ENCODE assay signal across 21 cellular contexts in genomic region chr6:79861023-79861422, GRCh38.
"Had no signal": no experiment of that assay in that cellular context is flagged by ENCODE, and none has a peak within 500 bp of the region (broad histone marks: within the 10 kb centered on the region; RNA-seq: fewer than 3 reads in every experiment).

No MANE protein-coding gene starts in this region.

- DNase-seq: activated CD4-positive, alpha-beta memory T cell treated with anti-CD3 and anti-CD28 coated beads, Interleukin-2, amount 10 ng/mL, durations not matched to agents 7 days and 5 days; activated CD4-positive, alpha-beta T cell treated with anti-CD3 and anti-CD28 coated beads, Interleukin-2, amount 10 ng/mL, durations not matched to agents 24 days and 14 days; activated CD8-positive, alpha-beta memory T cell treated with anti-CD3 and anti-CD28 coated beads, Interleukin-2, amount 50 U/mL, for 48 hours; activated gamma-delta T cell treated with Interleukin-2 at 50 U/mL for 16 hours; activated naive CD4-positive, alpha-beta T cell treated with anti-CD3 and anti-CD28 coated beads, Interleukin-2, amount 50 U/mL, for 16 hours; activated T-cell treated with anti-CD3 and anti-CD28 coated beads, Interleukin-2, amount 50 U/mL, for 4 hours; amniotic stem cell; brain microvascular endothelial cell; central memory CD4-positive, alpha-beta T cell; foreskin keratinocyte; heart right ventricle; kidney glomerular epithelial cell; lower lobe of right lung; mucosa of descending colon; nephron progenitor cell; ovary; right lobe of liver; stimulated activated CD4-positive, alpha-beta T cell treated with anti-CD3 and anti-CD28 coated beads, Interleukin-2, amount 100 ng/mL, for 48 hours; stimulated activated naive CD4-positive, alpha-beta T cell treated with Interleukin-2 at 50 U/mL for 16 hours; T-helper 17 cell; T1000 had no signal
